19 cellular contexts compared by ENCODE assay signal in genomic region chr7:55539380-55539779, GRCh38. TPM values are rescaled to one million over a fixed set of nuclear protein-coding genes. Genes with fewer than 3 reads are reported as not detected.
DNase-seq lines count a peak whose midpoint lies in the region; ATAC-seq and TF ChIP-seq lines count a peak whose summit lies in the region.
"Had no signal": no experiment of that assay in that cellular context is flagged by ENCODE, and none has a peak within 500 bp of the region (broad histone marks: within the 10 kb centered on the region; RNA-seq: fewer than 3 reads in every experiment).

No MANE protein-coding gene starts in this region.

- H3K36me3 Mint-ChIP-seq in MCF 10A (ENCODE audit: insufficient read depth, unreplicated experiment), result peaks cover 10% of the 10 kb centered on the region
- peaks cover 78% of the 10 kb centered on the region for H3K36me3 Mint-ChIP-seq in dendritic cell treated with granulocyte-macrophage colony-stimulating factor and Interleukin-4, amounts not matched to agents 40 ng/mL and 50 ng/mL, for 4 days (ENCODE audit: low read depth)
- H3K36me3 Mint-ChIP-seq in stimulated activated memory B cell treated with anti-CD40 and anti-IgM and Interleukin-4, amounts not matched to agents 10 μg/mL and 1 μg/mL and 100 μg/mL, for 72 hours, result peaks cover 61% of the 10 kb centered on the region

- no peaks in the 10 kb centered on the region for H3K36me3 ChIP-seq in mammary epithelial cell (ENCODE audit: insufficient read depth, low read length)
- H3K36me3 ChIP-seq: sigmoid colon had no signal

- H3K4me3 ChIP-seq in mammary epithelial cell (replicated peaks in 1 of 3; ENCODE audit: insufficient read depth in 1 of 3, low read depth in 2 of 3, low read length in 3 of 3), result no peak overlapping the region
- H3K4me3 ChIP-seq: sigmoid colon had no signal

- peak overlapping the region; percentile 60 for H3K27ac ChIP-seq in mammary epithelial cell (ENCODE audit: insufficient read depth, low read depth, low read length)
- H3K27ac ChIP-seq: sigmoid colon had no signal

- peaks cover 86% of the 10 kb centered on the region for H3K79me2 ChIP-seq in mammary epithelial cell (ENCODE audit: insufficient read depth, low read length)

- CTCF ChIA-PET in mammary epithelial cell (lab: Charles Lee; ENCODE audit: low non-redundant PET), result no interaction called here
- CTCF ChIA-PET in MCF 10A (lab: Yijun Ruan, JAX), result interaction anchor here (1.0 kb wide), 1 partner anchor 8 kb away, joined by 3 read pairs; no protein-coding TSS in a partner anchor

- dilution Hi-C loops in mammary epithelial cell (cut with HindIII; ENCODE audit: low sequenced_read_pairs), result no loop called here

- TF ChIP-seq CTCF in mammary epithelial cell (conservative IDR thresholded peaks at IDR 0.05 in 1 of 2, IDR thresholded peaks at IDR 0.05 in 1 of 2; ENCODE audit: extremely low read depth in 1 of 2, insufficient read depth in 1 of 2, low read depth in 1 of 2, low read length in 2 of 2) (no peak), MCF 10A (IDR thresholded peaks at IDR 0.05; ENCODE audit: unreplicated experiment) (no peak)

- peaks cover 33% of the 10 kb centered on the region for H3K4me1 Mint-ChIP-seq in MCF 10A (ENCODE audit: insufficient read depth, unreplicated experiment)
- peaks cover 83% of the 10 kb centered on the region for H3K4me1 Mint-ChIP-seq in dendritic cell treated with granulocyte-macrophage colony-stimulating factor and Interleukin-4, amounts not matched to agents 40 ng/mL and 50 ng/mL, for 4 days (ENCODE audit: low read depth)
- H3K4me1 Mint-ChIP-seq in stimulated activated memory B cell treated with anti-CD40 and anti-IgM and Interleukin-4, amounts not matched to agents 10 μg/mL and 1 μg/mL and 100 μg/mL, for 72 hours, result peaks cover 88% of the 10 kb centered on the region

- ATAC-seq in stimulated activated memory B cell treated with anti-CD40 and anti-IgM and Interleukin-4, amounts not matched to agents 10 μg/mL and 1 μg/mL and 100 μg/mL, for 72 hours, result no peak
- ATAC-seq in HG03135 (IDR thresholded peaks at IDR 0.05; ENCODE audit: unreplicated experiment) (no peak), GM19324 (IDR thresholded peaks at IDR 0.05; ENCODE audit: low FRiP score, unreplicated experiment) (no peak)
- ATAC-seq: HepG2; stimulated activated naive CD8-positive, alpha-beta T cell treated with anti-CD3 and anti-CD28 coated beads, Interleukin-15, amount 100 ng/mL, for 72 hours had no signal

- H3K27me3 ChIP-seq in mammary epithelial cell (ENCODE audit: insufficient read depth, low read length), result no peaks in the 10 kb centered on the region
- H3K27me3 ChIP-seq: sigmoid colon had no signal

- no peak overlapping the region for H2AFZ ChIP-seq in mammary epithelial cell (ENCODE audit: low read depth, low read length)

- DNase-seq in mammary epithelial cell, result no peak
- DNase-seq in MCF 10A (ENCODE audit: unreplicated experiment), result no peak
- DNase-seq in NCI-H1694 (lab: John Stamatoyannopoulos, UW), result peak; percentile 27
- DNase-seq in SIG-M5 treated with dmso at 0.1 percent for 504 hours (lab: John Stamatoyannopoulos, UW; ENCODE audit: unreplicated experiment), result no peak
- DNase-seq: activated CD4-positive, CD25-positive, alpha-beta regulatory T cell treated with anti-CD3 and anti-CD28 coated beads, Interleukin-2, amount 50 U/mL, for 72 hours; amniotic stem cell; effector CD4-positive, alpha-beta T cell; kidney glomerular epithelial cell; NCI-H1105; NCI-H748 treated with DMSO at 0.1 percent for 48 hours; sigmoid colon; stimulated activated CD4-positive, alpha-beta T cell treated with anti-CD3 and anti-CD28 coated beads, Interleukin-4, amount 100 ng/mL, for 4 hours; stimulated activated naive CD8-positive, alpha-beta T cell treated with anti-CD3 and anti-CD28 coated beads, Interleukin-15, amount 100 ng/mL, for 72 hours had no signal

- no peaks in the 10 kb centered on the region for H3K9me3 Mint-ChIP-seq in MCF 10A (ENCODE audit: unreplicated experiment)
- no peaks in the 10 kb centered on the region for H3K9me3 Mint-ChIP-seq in dendritic cell treated with granulocyte-macrophage colony-stimulating factor and Interleukin-4, amounts not matched to agents 40 ng/mL and 50 ng/mL, for 4 days
- H3K9me3 Mint-ChIP-seq in stimulated activated memory B cell treated with anti-CD40 and anti-IgM and Interleukin-4, amounts not matched to agents 10 μg/mL and 1 μg/mL and 100 μg/mL, for 72 hours, result no peaks in the 10 kb centered on the region
- H3K9me3 Mint-ChIP-seq: nephron had no signal

- in situ Hi-C loops in mammary epithelial cell (cut with MboI; ENCODE audit: low sequenced_read_pairs in 2 of 2), result no loop called here

- H3K4me3 Mint-ChIP-seq in MCF 10A (ENCODE audit: unreplicated experiment), result no peak overlapping the region
- no peak overlapping the region for H3K4me3 Mint-ChIP-seq in dendritic cell treated with granulocyte-macrophage colony-stimulating factor and Interleukin-4, amounts not matched to agents 40 ng/mL and 50 ng/mL, for 4 days
- peak overlapping the region; percentile 67 for H3K4me3 Mint-ChIP-seq in stimulated activated memory B cell treated with anti-CD40 and anti-IgM and Interleukin-4, amounts not matched to agents 10 μg/mL and 1 μg/mL and 100 μg/mL, for 72 hours
- H3K4me3 Mint-ChIP-seq: nephron; stimulated activated naive CD8-positive, alpha-beta T cell treated with anti-CD3 and anti-CD28 coated beads, Interleukin-15, amount 100 ng/mL, for 72 hours had no signal

- no peaks in the 10 kb centered on the region for H3K27me3 Mint-ChIP-seq in MCF 10A (ENCODE audit: insufficient read depth, unreplicated experiment)
- H3K27me3 Mint-ChIP-seq in dendritic cell treated with granulocyte-macrophage colony-stimulating factor and Interleukin-4, amounts not matched to agents 40 ng/mL and 50 ng/mL, for 4 days, result no peaks in the 10 kb centered on the region
- H3K27me3 Mint-ChIP-seq in stimulated activated memory B cell treated with anti-CD40 and anti-IgM and Interleukin-4, amounts not matched to agents 10 μg/mL and 1 μg/mL and 100 μg/mL, for 72 hours, result no peaks in the 10 kb centered on the region
- H3K27me3 Mint-ChIP-seq: stimulated activated naive CD8-positive, alpha-beta T cell treated with anti-CD3 and anti-CD28 coated beads, Interleukin-15, amount 100 ng/mL, for 72 hours had no signal

- no peaks in the 10 kb centered on the region for H4K20me1 ChIP-seq in mammary epithelial cell (ENCODE audit: insufficient read depth, low read length)

- BruUV-seq in mammary epithelial cell (replicated peaks; lab: Mats Ljungman, UMichigan) (no TSS peak), MCF 10A (replicated peaks; lab: Mats Ljungman, UMichigan) (no TSS peak)

- H3K9ac ChIP-seq in mammary epithelial cell (ENCODE audit: insufficient read depth, low read length), result no peak overlapping the region

- no peaks in the 10 kb centered on the region for H3K9me3 ChIP-seq in mammary epithelial cell (replicated peaks; ENCODE audit: insufficient read depth, low read length)
- H3K9me3 ChIP-seq: sigmoid colon had no signal

- no peak overlapping the region for H3K27ac Mint-ChIP-seq in MCF 10A (ENCODE audit: low read depth, unreplicated experiment)
- H3K27ac Mint-ChIP-seq in dendritic cell treated with granulocyte-macrophage colony-stimulating factor and Interleukin-4, amounts not matched to agents 40 ng/mL and 50 ng/mL, for 4 days, result peak overlapping the region; percentile 98
- peak overlapping the region; percentile 95 for H3K27ac Mint-ChIP-seq in stimulated activated memory B cell treated with anti-CD40 and anti-IgM and Interleukin-4, amounts not matched to agents 10 μg/mL and 1 μg/mL and 100 μg/mL, for 72 hours
- H3K27ac Mint-ChIP-seq: nephron; stimulated activated naive CD8-positive, alpha-beta T cell treated with anti-CD3 and anti-CD28 coated beads, Interleukin-15, amount 100 ng/mL, for 72 hours had no signal

- POLR2A ChIA-PET in MCF 10A (lab: Yijun Ruan, JAX), result interaction anchor here (0.9 to 1.2 kb wide), 2 partner anchors 8 to 12 kb away, joined by 3 to 5 read pairs; no protein-coding TSS in a partner anchor

- peaks cover 33% of the 10 kb centered on the region for H3K4me1 ChIP-seq in mammary epithelial cell (ENCODE audit: insufficient read depth, low read length)

- intact Hi-C loops in mammary epithelial cell (cut with micrococcal nuclease) (no loop called here), MCF 10A (cut with micrococcal nuclease) (no loop called here)
- intact Hi-C loops in dendritic cell treated with granulocyte-macrophage colony-stimulating factor and Interleukin-4, amounts not matched to agents 40 ng/mL and 50 ng/mL, for 4 days (cut with micrococcal nuclease), result no loop called here

- 71% methylated on average over 3 of the region's 3 CpGs for WGBS in mammary epithelial cell (ENCODE audit: low coverage, missing lambda C conversion rate)

- no peak overlapping the region for H3K4me2 ChIP-seq in mammary epithelial cell (ENCODE audit: insufficient read depth, low read depth, low read length)

RNA-seq across cellular contexts. Expression of gene VOPP1, which starts 32.9 kb away (rescaled TPM):
- 10 to 100 TPM; 43.2 to 65.3 TPM for total RNA-seq in mammary epithelial cell
- polyA plus RNA-seq in mammary epithelial cell, result 52.1 TPM
- polyA minus RNA-seq in mammary epithelial cell, result 79.0 TPM
- 29.2 and 35.7 TPM in 2 replicates for total RNA-seq in MCF 10A (2022)
